Comparison of ENCODE assay signal across 21 cellular contexts in genomic region chr16:71431991-71432390, GRCh38. TPM values are rescaled to one million over a fixed set of nuclear protein-coding genes. Genes with fewer than 3 reads are reported as not detected.
DNase-seq lines count a peak whose midpoint lies in the region; ATAC-seq and TF ChIP-seq lines count a peak whose summit lies in the region.
"Had no signal": no experiment of that assay in that cellular context is flagged by ENCODE, and none has a peak within 500 bp of the region (broad histone marks: within the 10 kb centered on the region; RNA-seq: fewer than 3 reads in every experiment).

No MANE protein-coding gene starts in this region.

- H3K4me3 ChIP-seq in sigmoid colon, result no peak overlapping the region
- H3K4me3 ChIP-seq in upper lobe of right lung, result no peak overlapping the region
- H3K4me3 ChIP-seq: BLaER1 treated with 17β-estradiol and CSF1 and Interleukin-3, amounts not matched to agents 10 nM and 100 nM; HAP-1 had no signal

- H3K27ac ChIP-seq in sigmoid colon (no peak overlapping the region), upper lobe of right lung (no peak overlapping the region)
- H3K27ac ChIP-seq: 22Rv1; BLaER1 treated with 17β-estradiol and CSF1 and Interleukin-3, amounts not matched to agents 10 nM and 100 nM had no signal

- no peaks in the 10 kb centered on the region for H3K9me3 ChIP-seq in sigmoid colon
- no peaks in the 10 kb centered on the region for H3K9me3 ChIP-seq in upper lobe of right lung
- H3K9me3 ChIP-seq: BE2C, HAP-1 had no signal

- peaks cover 0 to 15% (median 0%) of the 10 kb centered on the region in 3 donors for H3K27me3 ChIP-seq in sigmoid colon
- peaks cover 10% of the 10 kb centered on the region for H3K27me3 ChIP-seq in upper lobe of right lung

- peak; percentile 10 for ATAC-seq in upper lobe of right lung

- TF ChIP-seq CTCF in sigmoid colon (IDR thresholded peaks at IDR 0.05), result no peak
- TF ChIP-seq CTCF in upper lobe of right lung (IDR thresholded peaks at IDR 0.05), result no peak

- 91 to 95% methylated on average over 9 of the region's 9 CpGs for WGBS in sigmoid colon, 2 donors

- H3K36me3 ChIP-seq in sigmoid colon, result no peaks in the 10 kb centered on the region
- H3K36me3 ChIP-seq in upper lobe of right lung, result no peaks in the 10 kb centered on the region
- H3K36me3 ChIP-seq: BE2C; BLaER1 treated with 17β-estradiol and CSF1 and Interleukin-3, amounts not matched to agents 10 nM and 100 nM; HAP-1 had no signal

- DNase-seq in activated effector memory CD4-positive, alpha-beta T cell treated with anti-CD3 and anti-CD28 coated beads, Interleukin-2, amount 50 U/mL, for 16 hours, result peak; percentile 47
- no peak for DNase-seq in activated effector memory CD4-positive, alpha-beta T cell treated with Interleukin-2 at 50 U/mL for 16 hours
- DNase-seq in sigmoid colon, result peak; percentile 34
- no peak for DNase-seq in upper lobe of right lung
- DNase-seq in NCI-H1105 (lab: John Stamatoyannopoulos, UW), result no peak
- DNase-seq in HPDE6-E6E7 (ENCODE audit: extremely low spot score), result no peak
- DNase-seq: BE2C; CD4-positive, alpha-beta T cell; CD8-positive, alpha-beta memory T cell; DMS 273 treated with DMSO at 0.1 percent for 48 hours; DMS79; GF-D8; GOT3; HFFc6 had no signal

- intact Hi-C loops in sigmoid colon (cut with DNase I), result no loop called here
- intact Hi-C loops in upper lobe of right lung (cut with DNase I), result no loop called here

- TF ChIP-seq EP300 in sigmoid colon (IDR thresholded peaks at IDR 0.05), result no peak

- no peaks in the 10 kb centered on the region for H3K4me1 ChIP-seq in sigmoid colon
- no peaks in the 10 kb centered on the region for H3K4me1 ChIP-seq in upper lobe of right lung
- H3K4me1 ChIP-seq: BE2C; BLaER1 treated with 17β-estradiol and CSF1 and Interleukin-3, amounts not matched to agents 10 nM and 100 nM; HAP-1 had no signal

- no peak for TF ChIP-seq POLR2A in sigmoid colon (IDR thresholded peaks at IDR 0.05)

RNA-seq across cellular contexts. Expression of gene TLE7, which starts 9.9 kb away (rescaled TPM):
- total RNA-seq in sigmoid colon (not detected), upper lobe of right lung (not detected)
- not detected for polyA plus RNA-seq in sigmoid colon
- total RNA-seq: CD4-positive, alpha-beta T cell; CD8-positive, alpha-beta memory T cell; Daoy; G401; HFFc6 had no signal
- polyA plus RNA-seq: AG04450; CD14-positive monocyte; CD8-positive, alpha-beta memory T cell had no signal

RNA-seq across cellular contexts. Expression of gene ZNF23, which starts 30.1 kb away (rescaled TPM):
- total RNA-seq in sigmoid colon (10 to 100 TPM in 1 of 4 donors, 1 to 10 TPM in 3; 3.9 to 11.6 (median 7.5) TPM), upper lobe of right lung (7.3 TPM)
- polyA plus RNA-seq in sigmoid colon, result 1 to 10 TPM; 3.0 to 5.4 (median 5.3) TPM

RNA-seq across cellular contexts. Expression of gene ZNF19, which starts 57.1 kb away (rescaled TPM):
- total RNA-seq in sigmoid colon (1 to 10 TPM; 5.2 to 7.4 (median 6.0) TPM), upper lobe of right lung (11.4 TPM)
- 1 to 10 TPM; 2.3 to 2.4 (median 2.4) TPM for polyA plus RNA-seq in sigmoid colon

Comparison
In these comparisons a context has a peak if more than half of its experiments do, and no peak if none do; other contexts are left out.
1. DNase-seq: peak in activated effector memory CD4-positive, alpha-beta T cell treated with anti-CD3 and anti-CD28 coated beads, Interleukin-2, amount 50 U/mL, for 16 hours (single experiment) and sigmoid colon (single experiment); none in activated effector memory CD4-positive, alpha-beta T cell treated with Interleukin-2 at 50 U/mL for 16 hours (single experiment), upper lobe of right lung (single experiment), NCI-H1105 (single experiment) and HPDE6-E6E7 (single experiment).